In genomic region chr13:24272452-24273161, GRCh38 we compare ENCODE assay signal across 8 cellular contexts. TPM values are rescaled to one million over a fixed set of nuclear protein-coding genes. Genes with fewer than 3 reads are reported as not detected.
DNase-seq lines count a peak whose midpoint lies in the region; ATAC-seq, FAIRE-seq and TF ChIP-seq lines count a peak whose summit lies in the region.
"Had no signal": no experiment of that assay in that cellular context is flagged by ENCODE, and none has a peak within 500 bp of the region (broad histone marks: within the 10 kb centered on the region; RNA-seq: fewer than 3 reads in every experiment).

No MANE protein-coding gene starts in this region.

- ATAC-seq in lower lobe of right lung (peak; percentile 67 to 72), GM19328 (IDR thresholded peaks at IDR 0.05; ENCODE audit: unreplicated experiment) (no peak)

- H3K9me3 ChIP-seq in KOPT-K1 (ENCODE audit: insufficient read depth, low read length, poor library complexity, severe bottlenecking) (no peaks in the 10 kb centered on the region), lower lobe of right lung (no peaks in the 10 kb centered on the region)

- no peak for FAIRE-seq in GM19239 (lab: Jason Lieb, UNC)

- DNase-seq in lower lobe of right lung (peak; percentile 74), substantia nigra (lab: John Stamatoyannopoulos, UW) (peak in 16 of 49 donors; percentile 22 to 69 (median 38)), GM19239 (ENCODE audit: insufficient read length, low spot score) (no peak), NOMO-1 (lab: John Stamatoyannopoulos, UW; ENCODE audit: unreplicated experiment in 2 of 2) (no peak)

- H3K4me1 ChIP-seq in lower lobe of right lung = peaks cover 71% of the 10 kb centered on the region

- H3K27me3 ChIP-seq in lower lobe of right lung (ENCODE audit: low read depth) = no peaks in the 10 kb centered on the region

- H3K4me3 ChIP-seq in lower lobe of right lung = peak overlapping the region; percentile 52

- H3K36me3 ChIP-seq in KOPT-K1 (ENCODE audit: insufficient read depth, low read length) (peaks cover 6% of the 10 kb centered on the region; the same call in 1 of the 2 replicates), lower lobe of right lung (no peaks in the 10 kb centered on the region)

- TF ChIP-seq CTCF in lower lobe of right lung (IDR thresholded peaks at IDR 0.05) = no peak

- H3K27ac ChIP-seq in KOPT-K1 (ENCODE audit: low read depth, low read length, poor library complexity, severe bottlenecking) (peak overlapping the region; percentile 67), angular gyrus (ENCODE audit: low read depth, low read length) (peak overlapping the region; percentile 88), lower lobe of right lung (peak overlapping the region; percentile 92), substantia nigra (ENCODE audit: low read depth, low read length, poor library complexity, severe bottlenecking) (peak overlapping the region; percentile 92)
- H3K27ac ChIP-seq: KMS-11 had no signal

- intact Hi-C loops in lower lobe of right lung (cut with DNase I) = no loop called here

RNA-seq across cellular contexts. Expression of gene C1QTNF9, which starts 36.8 kb away (rescaled TPM):
- total RNA-seq in lower lobe of right lung = not detected
